In genomic region chr18:41906528-41907256, GRCh38 we compare ENCODE assay signal across 8 cellular contexts. TPM values are rescaled to one million over a fixed set of nuclear protein-coding genes. Genes with fewer than 3 reads are reported as not detected.
A peak's percentile ranks its signal among the peaks of the same experiment; 100 is the strongest.
DNase-seq lines count a peak whose midpoint lies in the region; TF ChIP-seq lines count a peak whose summit lies in the region.

No MANE protein-coding gene starts in this region.

- intact Hi-C loops in uterus (cut with DNase I; ENCODE audit: low total_unique reads) = no loop called here

- no peak overlapping the region for H3K9ac ChIP-seq in SK-N-SH

- WGBS in SK-N-SH (ENCODE audit: low lambda C conversion rate) = 18% methylated on average over 7 of the region's 7 CpGs

- H3K4me1 ChIP-seq in HEK293 (ENCODE audit: control insufficient read depth, insufficient read depth, low read length) (no peaks in the 10 kb centered on the region), SK-N-SH (ENCODE audit: control insufficient read depth in 1 of 2, insufficient read depth in 2 of 2, low read depth in 1 of 2, low read length in 1 of 2) (no peaks in the 10 kb centered on the region; a peak in 2 of 4 replicates), uterus (no peaks in the 10 kb centered on the region)

- no peaks in the 10 kb centered on the region for H3K79me2 ChIP-seq in SK-N-SH (ENCODE audit: insufficient read depth)

- no peaks in the 10 kb centered on the region for H3K9me3 ChIP-seq in HEK293 (ENCODE audit: control insufficient read depth, insufficient read depth, low read depth, low read length)
- no peaks in the 10 kb centered on the region for H3K9me3 ChIP-seq in SK-N-SH
- no peaks in the 10 kb centered on the region for H3K9me3 ChIP-seq in uterus

- TF ChIP-seq RAD21 in SK-N-SH (IDR thresholded peaks at IDR 0.05; ENCODE audit: low read length) = peak; percentile 85

- H3F3A ChIP-seq in SK-N-SH (replicated peaks; ENCODE audit: insufficient read depth) = peaks cover 4% of the 10 kb centered on the region

- no peak overlapping the region for H3K4me3 ChIP-seq in GM12864 (ENCODE audit: low read depth, low read length)
- H3K4me3 ChIP-seq in HEK293 (ENCODE audit: low read depth, low read length) = no peak overlapping the region
- H3K4me3 ChIP-seq in SK-N-SH (ENCODE audit: low read depth in 2 of 2, low read length in 1 of 2) = peak overlapping the region; percentile 34 to 43; a peak in 3 of 4 replicates
- peak overlapping the region; percentile 27 for H3K4me3 ChIP-seq in coronary artery
- H3K4me3 ChIP-seq in uterus = no peak overlapping the region

- CTCF ChIA-PET in HEK293 (lab: Yijun Ruan, JAX) = no interaction called here
- CTCF ChIA-PET in SK-N-SH (lab: Yijun Ruan, JAX) = no interaction called here

- peak in 1 of 2 experiments; percentile 41; a peak in 2 of 4 replicates for TF ChIP-seq EP300 in SK-N-SH (IDR thresholded peaks at IDR 0.05; ENCODE audit: borderline replicate concordance in 1 of 2, low read depth in 1 of 2, low read length in 1 of 2)

- H3K27ac ChIP-seq in HEK293 (ENCODE audit: extremely low read depth, low read depth, low read length) (no peak overlapping the region), SK-N-SH (ENCODE audit: low read depth in 2 of 2, low read length in 1 of 2) (peak overlapping the region in 1 of 2 experiments; percentile 48; a peak in 3 of 4 replicates), coronary artery (no peak overlapping the region), uterus (no peak overlapping the region)

- DNase-seq in AG08395 (ENCODE audit: low spot score) = peak; percentile 54
- DNase-seq in GM12864 (ENCODE audit: low read depth) = peak; percentile 34
- DNase-seq in M059J (ENCODE audit: low read depth) = peak; percentile 58
- DNase-seq in SK-N-SH = peak; percentile 51
- no peak for DNase-seq in coronary artery (ENCODE audit: low spot score)
- peak; percentile 41 for DNase-seq in midbrain (lab: John Stamatoyannopoulos, UW)
- DNase-seq in uterus = no peak

- H4K20me1 ChIP-seq in SK-N-SH (ENCODE audit: insufficient read depth) = no peaks in the 10 kb centered on the region

- peak; percentile 42 for TF ChIP-seq CTCF in GM12864 (IDR thresholded peaks at IDR 0.05; ENCODE audit: low read depth, low read length, missing control alignments)
- peak; percentile 18; the same call in 1 of the 2 replicates for TF ChIP-seq CTCF in HEK293 (tag by site-specific recombination; IDR thresholded peaks at IDR 0.05)
- peak; percentile 87 for TF ChIP-seq CTCF in SK-N-SH (IDR thresholded peaks at IDR 0.05)
- no peak for TF ChIP-seq CTCF in coronary artery (IDR thresholded peaks at IDR 0.05)
- TF ChIP-seq CTCF in uterus (IDR thresholded peaks at IDR 0.05) = peak; percentile 29 to 50 (median 44)

- peak overlapping the region; percentile 44; the same call in 1 of the 2 replicates for H3K4me2 ChIP-seq in SK-N-SH

- no peak for TF ChIP-seq POLR2A in uterus (IDR thresholded peaks at IDR 0.05)

- no peaks in the 10 kb centered on the region for H3K36me3 ChIP-seq in HEK293 (ENCODE audit: control insufficient read depth in 2 of 2, insufficient read depth in 1 of 2, low read length in 2 of 2)
- no peaks in the 10 kb centered on the region for H3K36me3 ChIP-seq in SK-N-SH (replicated peaks in 1 of 2; ENCODE audit: control insufficient read depth in 1 of 2, insufficient read depth in 2 of 2, low read length in 1 of 2)
- no peaks in the 10 kb centered on the region for H3K36me3 ChIP-seq in uterus

- H3K27me3 ChIP-seq in SK-N-SH (ENCODE audit: insufficient read depth) = no peaks in the 10 kb centered on the region
- no peaks in the 10 kb centered on the region for H3K27me3 ChIP-seq in uterus

- no peaks in the 10 kb centered on the region for H3K9me2 ChIP-seq in SK-N-SH

- peak overlapping the region; percentile 58 for H2AFZ ChIP-seq in SK-N-SH (ENCODE audit: low read depth)

- POLR2A ChIA-PET in HEK293 (lab: Yijun Ruan, JAX) = no interaction called here
- POLR2A ChIA-PET in SK-N-SH (lab: Yijun Ruan, JAX) = no interaction called here

TF ChIP-seq in HEK293, 187 proteins besides CTCF, POLR2A, EP300 and RAD21:
- TF ChIP-seq ZNF660 (tag by site-specific recombination; IDR thresholded peaks at IDR 0.05) (peak; percentile 39; the same call in 1 of the 2 replicates), ZNF654 (tag by site-specific recombination; IDR thresholded peaks at IDR 0.05; ENCODE audit: low read depth) (peak; percentile 63), ZSCAN4 (tag by site-specific recombination; IDR thresholded peaks at IDR 0.05) (no peak), ZFP37 (tag by site-specific recombination; IDR thresholded peaks at IDR 0.05) (0 out of 2 replicates have a peak, but pooled peaks have one; percentile 53)

TF ChIP-seq in SK-N-SH, 30 proteins besides CTCF, POLR2A, EP300 and RAD21:
- TF ChIP-seq NFIC (IDR thresholded peaks at IDR 0.05; ENCODE audit: borderline replicate concordance) (peak; percentile 10; the same call in 1 of the 2 replicates), PBX3 (IDR thresholded peaks at IDR 0.05) (peak; percentile 64), TCF12 (IDR thresholded peaks at IDR 0.05) (peak; percentile 59), JUND (IDR thresholded peaks at IDR 0.05) (peak; percentile 62), EZH2phosphoT487 (IDR thresholded peaks at IDR 0.05; ENCODE audit: borderline replicate concordance, low read depth) (no peak), NRF1 (IDR thresholded peaks at IDR 0.05; ENCODE audit: low read depth, low read length) (0 out of 2 replicates have a peak, but pooled peaks have one; percentile 7), TEAD4 (IDR thresholded peaks at IDR 0.05; ENCODE audit: borderline replicate concordance, insufficient read depth) (0 out of 2 replicates have a peak, but pooled peaks have one; percentile 53), YY1 (IDR thresholded peaks at IDR 0.05; ENCODE audit: low read depth) (no peak; the same call in 1 of the 2 replicates), SMC3 (IDR thresholded peaks at IDR 0.05; ENCODE audit: low read depth, low read length) (peak; percentile 57), FOSL2 (IDR thresholded peaks at IDR 0.05; ENCODE audit: borderline replicate concordance, low read depth) (peak; percentile 59; the same call in 1 of the 2 replicates), RXRA (IDR thresholded peaks at IDR 0.05; ENCODE audit: borderline replicate concordance, low read depth) (peak; percentile 29; the same call in 1 of the 2 replicates), ELF1 (IDR thresholded peaks at IDR 0.05) (no peak), GABPA (IDR thresholded peaks at IDR 0.05; ENCODE audit: low read depth) (no peak), MXI1 (IDR thresholded peaks at IDR 0.05; ENCODE audit: low read depth, low read length) (no peak), POLR2AphosphoS5 (IDR thresholded peaks at IDR 0.05; ENCODE audit: low read depth, low read length) (0 out of 2 replicates have a peak, but pooled peaks have one; percentile 11)

RNA-seq across cellular contexts. Expression of gene PIK3C3, which starts 48.3 kb away (rescaled TPM):
- 62.1 and 67.3 TPM in 2 replicates for total RNA-seq in M059J (2014; rRNA removed; shearing (Covaris generic))
- 26.9 and 38.7 TPM in 2 replicates for polyA plus RNA-seq in SK-N-SH (2012; rRNA removed)
- 40.9 and 52.6 TPM in 2 replicates for polyA plus RNA-seq in SK-N-SH (2012; cell fraction: cytosol; rRNA removed)
- 37.3 and 55.4 TPM in 2 replicates for polyA plus RNA-seq in SK-N-SH (2012; cell fraction: nucleus; rRNA removed)
- 100 to 1,000 TPM in 1 of 4 donors, 10 to 100 TPM in 3; 57.6 to 114 (median 82.2) TPM for total RNA-seq in uterus

Comparison
In these comparisons a context has a peak if more than half of its experiments do, and no peak if none do; other contexts are left out.
1. DNase-seq: peak in AG08395 (single experiment), GM12864 (single experiment), M059J (single experiment), SK-N-SH (single experiment) and midbrain (single experiment); none in coronary artery (single experiment) and uterus (0 of 2).
2. H3K4me3 ChIP-seq: peak in SK-N-SH (2 of 2) and coronary artery (single experiment); none in GM12864 (single experiment), HEK293 (single experiment) and uterus (0 of 2).